Comparison of ENCODE assay signal across 2 cellular contexts in genomic region chr1:41493626-41494350, GRCh38.
TF ChIP-seq lines count a peak whose summit lies in the region.

No MANE protein-coding gene starts in this region.

TF ChIP-seq in IMR-90, 13 proteins besides CTCF, POLR2A, EP300 and RAD21:
- TF ChIP-seq CEBPB (IDR thresholded peaks at IDR 0.05; ENCODE audit: low read depth, low read length) (no peak), CHD1 (IDR thresholded peaks at IDR 0.05; ENCODE audit: low read depth, low read length) (no peak), RCOR1 (IDR thresholded peaks at IDR 0.05; ENCODE audit: insufficient replicate concordance, low read length) (no peak)
TF ChIP-seq in IMR-90: peak in this region for 0.

TF ChIP-seq in endothelial cell of umbilical vein, 7 proteins besides CTCF, POLR2A, EP300 and RAD21:
- TF ChIP-seq GATA2 (IDR thresholded peaks at IDR 0.05; ENCODE audit: insufficient read depth, insufficient read length, low read depth, low read length) (no peak), JUN (IDR thresholded peaks at IDR 0.05; ENCODE audit: borderline replicate concordance, insufficient read depth, insufficient read length, low read depth) (no peak), POLR2AphosphoS5 (IDR thresholded peaks at IDR 0.05; ENCODE audit: insufficient read depth, low read depth, low read length) (no peak), EZH2 (IDR thresholded peaks at IDR 0.05; ENCODE audit: borderline replicate concordance, low read depth, low read length, severe bottlenecking) (no peak), MAX (IDR thresholded peaks at IDR 0.05; ENCODE audit: insufficient read depth, insufficient read length) (no peak), FOS (IDR thresholded peaks at IDR 0.05; ENCODE audit: borderline replicate concordance, insufficient read depth, low read length) (no peak), MYC (IDR thresholded peaks at IDR 0.05; ENCODE audit: low read depth, low read length) (no peak)
TF ChIP-seq in endothelial cell of umbilical vein: peak in this region for 0.
